In genomic region chr4:114038762-114039392, GRCh38 we compare ENCODE assay signal across 25 cellular contexts. TPM values are rescaled to one million over a fixed set of nuclear protein-coding genes. Genes with fewer than 3 reads are reported as not detected.
A peak's percentile ranks its signal among the peaks of the same experiment; 100 is the strongest.
DNase-seq lines count a peak whose midpoint lies in the region; ATAC-seq, FAIRE-seq and TF ChIP-seq lines count a peak whose summit lies in the region.
"Had no signal": no experiment of that assay in that cellular context is flagged by ENCODE, and none has a peak within 500 bp of the region (broad histone marks: within the 10 kb centered on the region; RNA-seq: fewer than 3 reads in every experiment).

No MANE protein-coding gene starts in this region.

- H3K27me3 ChIP-seq in KMS-11 (ENCODE audit: insufficient read depth, low read depth) = no peaks in the 10 kb centered on the region; the same call in 1 of the 2 replicates
- no peaks in the 10 kb centered on the region for H3K27me3 ChIP-seq in SJSA1 (replicated peaks)
- H3K27me3 ChIP-seq in HepG2 (ENCODE audit: control insufficient read depth in 1 of 2, insufficient read depth in 2 of 2, low read length in 2 of 2) = no peaks in the 10 kb centered on the region
- H3K27me3 ChIP-seq in aorta (ENCODE audit: control insufficient read depth in 1 of 2, insufficient read depth in 2 of 2, low read length in 1 of 2) = no peaks in the 10 kb centered on the region
- H3K27me3 ChIP-seq: breast epithelium, upper lobe of left lung had no signal

- H3K4me2 ChIP-seq in KMS-11 (peak overlapping the region; percentile 65; the same call in 1 of the 2 replicates), HepG2 (ENCODE audit: low read depth, low read length) (no peak overlapping the region)

- H3K27ac Mint-ChIP-seq in activated CD4-positive, alpha-beta T cell treated with anti-CD3 and anti-CD28 coated beads, Interleukin-2, amount 10 ng/mL, durations not matched to agents 7 days and 5 days = no peak overlapping the region
- no peak overlapping the region for H3K27ac Mint-ChIP-seq in activated CD8-positive, alpha-beta memory T cell treated with anti-CD3 and anti-CD28 coated beads, Interleukin-2, amount 10 ng/mL, durations not matched to agents 7 days and 5 days
- H3K27ac Mint-ChIP-seq: activated naive CD4-positive, alpha-beta T cell treated with anti-CD3 and anti-CD28 coated beads for 36 hours; CD14-positive monocyte; HFFc6; memory B cell; progenitor cell of endocrine pancreas; stimulated activated naive B cell treated with anti-CD40 and anti-IgM and Interleukin-4, amounts not matched to agents 10 μg/mL and 1 μg/mL and 100 μg/mL, for 72 hours; WTC11 had no signal

- no peaks in the 10 kb centered on the region for H3K36me3 Mint-ChIP-seq in activated CD4-positive, alpha-beta T cell treated with anti-CD3 and anti-CD28 coated beads, Interleukin-2, amount 10 ng/mL, durations not matched to agents 7 days and 5 days (ENCODE audit: low read depth)
- no peaks in the 10 kb centered on the region for H3K36me3 Mint-ChIP-seq in activated CD8-positive, alpha-beta memory T cell treated with anti-CD3 and anti-CD28 coated beads, Interleukin-2, amount 10 ng/mL, durations not matched to agents 7 days and 5 days
- H3K36me3 Mint-ChIP-seq: CD14-positive monocyte; memory B cell; stimulated activated naive B cell treated with anti-CD40 and anti-IgM and Interleukin-4, amounts not matched to agents 10 μg/mL and 1 μg/mL and 100 μg/mL, for 72 hours; WTC11 had no signal

- no TSS peak for BruUV-seq in HepG2 (replicated peaks; lab: Mats Ljungman, UMichigan)

- POLR2A ChIA-PET in HepG2 (lab: Yijun Ruan, JAX) = no interaction called here
- POLR2A ChIA-PET in activated CD4-positive, alpha-beta T cell treated with anti-CD3 and anti-CD28 coated beads, Interleukin-2, amount 10 ng/mL, durations not matched to agents 7 days and 5 days (lab: Charles Lee) = no interaction called here

- TF ChIP-seq RAD21 in HepG2 (CRISPR knock-in tag; IDR thresholded peaks at IDR 0.05) = no peak

- no peaks in the 10 kb centered on the region for H3K27me3 Mint-ChIP-seq in activated CD4-positive, alpha-beta T cell treated with anti-CD3 and anti-CD28 coated beads, Interleukin-2, amount 10 ng/mL, durations not matched to agents 7 days and 5 days
- peaks cover 21% of the 10 kb centered on the region for H3K27me3 Mint-ChIP-seq in activated CD8-positive, alpha-beta memory T cell treated with anti-CD3 and anti-CD28 coated beads, Interleukin-2, amount 10 ng/mL, durations not matched to agents 7 days and 5 days

- H4K20me1 ChIP-seq in KMS-11 (ENCODE audit: insufficient read depth) (no peaks in the 10 kb centered on the region), HepG2 (ENCODE audit: insufficient read depth, low read length) (no peaks in the 10 kb centered on the region)

- no peak for TF ChIP-seq CTCF in KMS-11 (conservative IDR thresholded peaks at IDR 0.05; ENCODE audit: low read depth, low read length)
- no peak for TF ChIP-seq CTCF in HepG2 (CRISPR knock-in tag; IDR thresholded peaks at IDR 0.05)

- CTCF ChIA-PET in HepG2 (lab: Yijun Ruan, JAX; ENCODE audit: low intra/inter-chr PET ratio, low total read pairs) = no interaction called here
- CTCF ChIA-PET in activated CD4-positive, alpha-beta T cell treated with anti-CD3 and anti-CD28 coated beads, Interleukin-2, amount 10 ng/mL, durations not matched to agents 7 days and 5 days (lab: Charles Lee) = no interaction called here
- CTCF ChIA-PET in activated CD8-positive, alpha-beta memory T cell treated with anti-CD3 and anti-CD28 coated beads, Interleukin-2, amount 10 ng/mL, durations not matched to agents 7 days and 5 days (lab: Charles Lee) = no interaction called here

- H3K4me1 ChIP-seq in KMS-11 (ENCODE audit: low read depth, poor library complexity, severe bottlenecking) = peaks cover 41% of the 10 kb centered on the region
- H3K4me1 ChIP-seq in SJSA1 (replicated peaks) = peaks cover 37% of the 10 kb centered on the region
- H3K4me1 ChIP-seq in HepG2 (ENCODE audit: insufficient read depth, low read length) = no peaks in the 10 kb centered on the region
- H3K4me1 ChIP-seq in aorta (ENCODE audit: control insufficient read depth in 1 of 2, insufficient read depth in 2 of 2, low read length in 2 of 2) = no peaks in the 10 kb centered on the region
- H3K4me1 ChIP-seq: breast epithelium, upper lobe of left lung had no signal

- 2% methylated on average over 2 of the region's 2 CpGs for WGBS in HepG2 (ENCODE audit: low lambda C conversion rate)
- WGBS in aorta, 2 donors = 88 to 92% methylated on average over 2 of the region's 2 CpGs

- no peak for FAIRE-seq in HepG2 (lab: Jason Lieb, UNC)
- FAIRE-seq: HTR-8/SVneo had no signal

- in situ Hi-C loops in HepG2 (cut with HindIII; ENCODE audit: extremely low pct_ligation_motif_present, low pct_unique_long_range_greater_than_20kb) = no loop called here

- ATAC-seq in HepG2 (no peak), aorta (ENCODE audit: low FRiP score) (no peak)
- no peak for ATAC-seq in activated CD8-positive, alpha-beta memory T cell treated with anti-CD3 and anti-CD28 coated beads, Interleukin-2, amount 10 ng/mL, durations not matched to agents 7 days and 5 days
- ATAC-seq: stimulated activated naive B cell treated with anti-CD40 and anti-IgM and Interleukin-4, amounts not matched to agents 10 μg/mL and 1 μg/mL and 100 μg/mL, for 72 hours; WTC11 had no signal

- intact Hi-C loops in HepG2 (cut with micrococcal nuclease; ENCODE audit: unreplicated experiment) (no loop called here), aorta (cut with DNase I) (no loop called here)

- TF ChIP-seq POLR2A in HepG2 (IDR thresholded peaks at IDR 0.05; ENCODE audit: insufficient read depth in 1 of 2, low read depth in 2 of 2, low read length in 2 of 2) = no peak

- H3K27ac ChIP-seq in KMS-11 (no peak overlapping the region), SJSA1 (peak overlapping the region; percentile 89), HepG2 (ENCODE audit: extremely low read length, insufficient read depth, low read length) (no peak overlapping the region), aorta (ENCODE audit: low read depth in 1 of 2, low read length in 2 of 2) (no peak overlapping the region)
- H3K27ac ChIP-seq: breast epithelium, upper lobe of left lung had no signal

- TF ChIP-seq EP300 in HepG2 (IDR thresholded peaks at IDR 0.05; ENCODE audit: low read depth in 2 of 2, low read length in 2 of 2) (no peak), HepG2 (CRISPR knock-in tag; IDR thresholded peaks at IDR 0.05; ENCODE audit: borderline replicate concordance) (no peak)

- no peaks in the 10 kb centered on the region for H3K9me3 Mint-ChIP-seq in activated CD4-positive, alpha-beta T cell treated with anti-CD3 and anti-CD28 coated beads, Interleukin-2, amount 10 ng/mL, durations not matched to agents 7 days and 5 days
- peaks cover 2% of the 10 kb centered on the region for H3K9me3 Mint-ChIP-seq in activated CD8-positive, alpha-beta memory T cell treated with anti-CD3 and anti-CD28 coated beads, Interleukin-2, amount 10 ng/mL, durations not matched to agents 7 days and 5 days (ENCODE audit: low read depth)
- H3K9me3 Mint-ChIP-seq: activated naive CD4-positive, alpha-beta T cell treated with anti-CD3 and anti-CD28 coated beads for 36 hours; HFFc6; WTC11 had no signal

- H2AFZ ChIP-seq in KMS-11 (ENCODE audit: low read depth) (no peak overlapping the region), HepG2 (ENCODE audit: low read length) (no peak overlapping the region)

- H3K9ac ChIP-seq in KMS-11 (no peak overlapping the region), HepG2 (ENCODE audit: insufficient read depth, low read depth, low read length) (no peak overlapping the region)

- DNase-seq in DMS153 (lab: John Stamatoyannopoulos, UW) (peak; percentile 63), SJSA1 (ENCODE audit: low read depth in 1 of 2, low spot score in 2 of 2) (peak; percentile 48 to 89), HepG2 (ENCODE audit: low spot score) (peak; percentile 9), aorta (no peak)
- no peak for DNase-seq in activated CD4-positive, alpha-beta T cell treated with anti-CD3 and anti-CD28 coated beads, Interleukin-2, amount 10 ng/mL, durations not matched to agents 7 days and 5 days
- no peak for DNase-seq in activated CD8-positive, alpha-beta memory T cell treated with anti-CD3 and anti-CD28 coated beads, Interleukin-2, amount 10 ng/mL, durations not matched to agents 7 days and 5 days
- DNase-seq: activated CD4-positive, alpha-beta T cell treated with anti-CD3 and anti-CD28 coated beads, Interleukin-2, amount 50 U/mL, for 1 hour; activated naive CD4-positive, alpha-beta T cell treated with anti-CD3 and anti-CD28 coated beads for 36 hours; effector CD8-positive, alpha-beta T cell; head of caudate nucleus; HFFc6; KG1; kidney glomerular epithelial cell; NCI-H1694 treated with DMSO at 0.1 percent for 48 hours; NCI-H2227 treated with DMSO at 0.1 percent for 48 hours; stimulated activated naive B cell treated with anti-CD40 and anti-IgM and Interleukin-4, amounts not matched to agents 10 μg/mL and 1 μg/mL and 100 μg/mL, for 72 hours; T1000; upper lobe of left lung had no signal

- H3K9me3 ChIP-seq in SJSA1 (replicated peaks) (no peaks in the 10 kb centered on the region), HepG2 (ENCODE audit: low read length) (no peaks in the 10 kb centered on the region), aorta (ENCODE audit: control insufficient read depth, low read length) (no peaks in the 10 kb centered on the region)
- H3K9me3 ChIP-seq: breast epithelium, upper lobe of left lung had no signal

- H3K4me3 Mint-ChIP-seq in activated CD4-positive, alpha-beta T cell treated with anti-CD3 and anti-CD28 coated beads, Interleukin-2, amount 10 ng/mL, durations not matched to agents 7 days and 5 days = no peak overlapping the region
- no peak overlapping the region for H3K4me3 Mint-ChIP-seq in activated CD8-positive, alpha-beta memory T cell treated with anti-CD3 and anti-CD28 coated beads, Interleukin-2, amount 10 ng/mL, durations not matched to agents 7 days and 5 days
- H3K4me3 Mint-ChIP-seq: activated naive CD4-positive, alpha-beta T cell treated with anti-CD3 and anti-CD28 coated beads for 36 hours; CD14-positive monocyte; HFFc6; memory B cell; stimulated activated naive B cell treated with anti-CD40 and anti-IgM and Interleukin-4, amounts not matched to agents 10 μg/mL and 1 μg/mL and 100 μg/mL, for 72 hours; WTC11 had no signal

- no peaks in the 10 kb centered on the region for H3K79me2 ChIP-seq in KMS-11 (ENCODE audit: insufficient read depth, low read depth)
- H3K79me2 ChIP-seq in HepG2 (ENCODE audit: insufficient read depth, low read length) = no peaks in the 10 kb centered on the region

- H3K4me3 ChIP-seq in KMS-11 (IDR thresholded peaks at IDR 0.05; ENCODE audit: insufficient read depth, low read depth, low read length) (no peak overlapping the region), SJSA1 (peak overlapping the region; percentile 30), HepG2 (replicated peaks in 1 of 3; ENCODE audit: insufficient read depth in 1 of 3, low read depth in 2 of 3, low read length in 3 of 3) (no peak overlapping the region), aorta (ENCODE audit: low read length in 2 of 2) (no peak overlapping the region)
- H3K4me3 ChIP-seq: breast epithelium, upper lobe of left lung had no signal

- H3K4me1 Mint-ChIP-seq in activated CD4-positive, alpha-beta T cell treated with anti-CD3 and anti-CD28 coated beads, Interleukin-2, amount 10 ng/mL, durations not matched to agents 7 days and 5 days = peaks cover 8% of the 10 kb centered on the region
- peaks cover 8% of the 10 kb centered on the region for H3K4me1 Mint-ChIP-seq in activated CD8-positive, alpha-beta memory T cell treated with anti-CD3 and anti-CD28 coated beads, Interleukin-2, amount 10 ng/mL, durations not matched to agents 7 days and 5 days
- H3K4me1 Mint-ChIP-seq: CD14-positive monocyte; memory B cell; stimulated activated naive B cell treated with anti-CD40 and anti-IgM and Interleukin-4, amounts not matched to agents 10 μg/mL and 1 μg/mL and 100 μg/mL, for 72 hours; WTC11 had no signal

- no peaks in the 10 kb centered on the region for H3K36me3 ChIP-seq in KMS-11 (ENCODE audit: insufficient read depth)
- peaks cover 10% of the 10 kb centered on the region; the same call in 1 of the 2 replicates for H3K36me3 ChIP-seq in SJSA1
- no peaks in the 10 kb centered on the region for H3K36me3 ChIP-seq in HepG2 (replicated peaks in 1 of 2; ENCODE audit: control insufficient read depth in 1 of 2, insufficient read depth in 2 of 2, low read length in 2 of 2)
- no peaks in the 10 kb centered on the region for H3K36me3 ChIP-seq in aorta (ENCODE audit: control insufficient read depth in 1 of 2, insufficient read depth in 2 of 2, low read length in 1 of 2)
- H3K36me3 ChIP-seq: breast epithelium, upper lobe of left lung had no signal

RNA-seq across cellular contexts. Expression of gene ARSJ, which starts 59.4 kb away (rescaled TPM):
- total RNA-seq in SJSA1 (2014; rRNA removed; shearing (Covaris generic)) = 51.5 and 67.0 TPM in 2 replicates
- total RNA-seq in HepG2 (2016; rRNA removed; fragmentation: Illumina TruSeq; extraction: Trizol) (not detected in 2 replicates), aorta (10 to 100 TPM; 13.5 to 42.4 TPM)
- total RNA-seq in HepG2 (2016; cell fraction: cytosol; rRNA removed; fragmentation: Illumina TruSeq; extraction: Trizol; ENCODE audit: low read depth) = not detected in 2 replicates
- not detected in 2 replicates for total RNA-seq in HepG2 (2016; cell fraction: insoluble cytoplasmic fraction; rRNA removed; fragmentation: Illumina TruSeq; extraction: Trizol)
- total RNA-seq in HepG2 (2016; cell fraction: membrane; rRNA removed; fragmentation: Illumina TruSeq; extraction: Trizol) = not detected in 2 replicates
- total RNA-seq in HepG2 (2016; cell fraction: nucleus; rRNA removed; fragmentation: Illumina TruSeq; extraction: Trizol) = not detected in 2 replicates
- polyA plus RNA-seq in HepG2 (2011; rRNA removed) (not detected in 2 replicates), aorta (1 to 10 TPM; 4.5 to 4.9 TPM)
- 0.04 TPM in 1 of 2 replicates, not detected in the other for polyA plus RNA-seq in HepG2 (2011; cell fraction: cytosol; rRNA removed)
- polyA plus RNA-seq in HepG2 (2011; cell fraction: nucleus; rRNA removed) = not detected in 2 replicates
- polyA plus RNA-seq in HepG2 (2012) = not detected in 2 replicates
- not detected in 2 replicates for polyA plus RNA-seq in HepG2 (2016; cell fraction: cytosol; fragmentation: Illumina TruSeq; extraction: Trizol; ENCODE audit: low read depth)
- polyA plus RNA-seq in HepG2 (2016; cell fraction: insoluble cytoplasmic fraction; fragmentation: Illumina TruSeq; extraction: Trizol; ENCODE audit: low read depth) = not detected in 2 replicates
- not detected in 2 replicates for polyA plus RNA-seq in HepG2 (2016; cell fraction: membrane; fragmentation: Illumina TruSeq; extraction: Trizol; ENCODE audit: low read depth)
- not detected in 2 replicates for polyA plus RNA-seq in HepG2 (2016; cell fraction: nucleus; fragmentation: Illumina TruSeq; extraction: Trizol; ENCODE audit: insufficient read depth, low read depth)
- 1.8 TPM in 1 of 2 replicates, not detected in the other for polyA minus RNA-seq in HepG2 (2011; rRNA and poly(A)+ RNA removed; ENCODE audit: low replicate concordance)
- polyA minus RNA-seq in HepG2 (2011; cell fraction: cytosol; rRNA and poly(A)+ RNA removed) = not detected in 2 replicates
- not detected in 2 replicates for polyA minus RNA-seq in HepG2 (2011; cell fraction: nucleus; rRNA and poly(A)+ RNA removed)
- not detected for total RNA-seq in activated CD4-positive, alpha-beta T cell treated with anti-CD3 and anti-CD28 coated beads, Interleukin-2, amount 10 ng/mL, durations not matched to agents 7 days and 5 days
- not detected for total RNA-seq in activated CD8-positive, alpha-beta memory T cell treated with anti-CD3 and anti-CD28 coated beads, Interleukin-2, amount 10 ng/mL, durations not matched to agents 7 days and 5 days
- polyA plus RNA-seq: CD14-positive monocyte had no signal

Comparison
In these comparisons a context has a peak if more than half of its experiments do, and no peak if none do; other contexts are left out.
1. DNase-seq: peak in DMS153 (single experiment), SJSA1 (2 of 2) and HepG2 (single experiment); none in activated CD4-positive, alpha-beta T cell treated with anti-CD3 and anti-CD28 coated beads, Interleukin-2, amount 10 ng/mL, durations not matched to agents 7 days and 5 days (single experiment), activated CD8-positive, alpha-beta memory T cell treated with anti-CD3 and anti-CD28 coated beads, Interleukin-2, amount 10 ng/mL, durations not matched to agents 7 days and 5 days (single experiment) and aorta (0 of 2).
2. RNA of gene ARSJ, which starts 59.4 kb away (total RNA-seq): 51.5 to 67.0 TPM in SJSA1 and 13.5 to 42.4 TPM in aorta; not detected in activated CD8-positive, alpha-beta memory T cell treated with anti-CD3 and anti-CD28 coated beads, Interleukin-2, amount 10 ng/mL, durations not matched to agents 7 days and 5 days, not detected in HepG2 and not detected in activated CD4-positive, alpha-beta T cell treated with anti-CD3 and anti-CD28 coated beads, Interleukin-2, amount 10 ng/mL, durations not matched to agents 7 days and 5 days; every median in the first group is over 10 times any median in the second.